In the genomic region with DNA sequence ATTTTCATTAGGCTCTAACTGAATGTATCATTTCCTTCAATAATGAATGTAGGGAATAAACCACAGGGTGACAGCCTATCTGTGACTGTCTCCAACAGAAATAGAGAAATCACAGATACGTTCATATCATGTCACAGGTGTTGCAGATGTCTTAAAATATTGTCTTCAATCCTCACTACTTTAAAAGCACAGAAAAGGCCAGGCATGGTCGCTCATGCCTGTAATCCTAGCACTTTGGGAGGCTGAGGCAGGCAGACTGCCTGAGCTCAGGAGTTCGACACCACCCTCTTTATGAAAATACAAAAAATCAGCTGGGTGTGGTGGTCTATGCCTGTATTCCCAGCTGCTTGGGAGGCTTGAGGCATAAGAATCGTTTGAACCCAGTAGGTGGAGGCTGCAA, we compare ENCODE assay signal across 19 cellular contexts. TPM values are rescaled to one million over a fixed set of nuclear protein-coding genes. Genes with fewer than 3 reads are reported as not detected.
"Had no signal": no experiment of that assay in that cellular context is flagged by ENCODE, and none has a peak within 500 bp of the region (broad histone marks: within the 10 kb centered on the region; RNA-seq: fewer than 3 reads in every experiment).

No MANE protein-coding gene starts in this region.

- H3K9me3 ChIP-seq: colonic mucosa, heart right ventricle, mucosa of descending colon had no signal

- H3K4me1 ChIP-seq: colonic mucosa had no signal

- H3K4me3 Mint-ChIP-seq: endodermal cell; naive thymus-derived CD8-positive, alpha-beta T cell; type B pancreatic cell had no signal

- H3K27me3 ChIP-seq: colonic mucosa, heart right ventricle had no signal

- H3K4me3 ChIP-seq: colonic mucosa, heart right ventricle, mucosa of descending colon had no signal

- H3K9me3 Mint-ChIP-seq: endodermal cell; naive thymus-derived CD8-positive, alpha-beta T cell; type B pancreatic cell had no signal

- FAIRE-seq: endothelial cell of umbilical vein, islet of Langerhans, small intestine, urothelium cell line had no signal

- H3K27ac ChIP-seq: colonic mucosa had no signal

- H3K36me3 ChIP-seq: colonic mucosa had no signal

- ATAC-seq: heart right ventricle; left lobe of liver; naive thymus-derived CD8-positive, alpha-beta T cell had no signal

- H3K27me3 Mint-ChIP-seq: naive thymus-derived CD8-positive, alpha-beta T cell; type B pancreatic cell had no signal

- DNase-seq: colonic mucosa; effector CD4-positive, alpha-beta T cell; endodermal cell; heart right ventricle; hypothalamus; mucosa of descending colon; naive thymus-derived CD8-positive, alpha-beta T cell; posterior cingulate gyrus; small intestine; stimulated activated CD4-positive, alpha-beta T cell treated with anti-CD3 and anti-CD28 coated beads, Interleukin-12 subunit alpha, Interleukin-12 subunit beta, amount 100 ng/mL, for 4 hours; stimulated activated naive CD4-positive, alpha-beta T cell treated with Interleukin-2 at 50 U/mL for 16 hours had no signal

- H3K27ac Mint-ChIP-seq: endodermal cell, type B pancreatic cell had no signal

RNA-seq across cellular contexts. Expression of gene CD247, which starts 27.0 kb away (rescaled TPM):
- total RNA-seq: endothelial cell of umbilical vein, fibroblast of lung, osteocyte had no signal
- polyA plus RNA-seq: endothelial cell of umbilical vein, fibroblast of lung, neural cell had no signal
